Comparison of ENCODE assay signal across 20 cellular contexts in genomic region chr10:12201543-12201942, GRCh38. TPM values are rescaled to one million over a fixed set of nuclear protein-coding genes. Genes with fewer than 3 reads are reported as not detected.
DNase-seq lines count a peak whose midpoint lies in the region; ATAC-seq, FAIRE-seq and TF ChIP-seq lines count a peak whose summit lies in the region.
"Had no signal": no experiment of that assay in that cellular context is flagged by ENCODE, and none has a peak within 500 bp of the region (broad histone marks: within the 10 kb centered on the region; RNA-seq: fewer than 3 reads in every experiment).

No MANE protein-coding gene starts in this region.

- peaks cover 18% of the 10 kb centered on the region for H3K4me1 ChIP-seq in lower lobe of right lung

- ATAC-seq in T-helper 17 cell, result no peak
- ATAC-seq in lower lobe of right lung, result no peak
- ATAC-seq: left lobe of liver had no signal

- H3K36me3 Mint-ChIP-seq in activated T-cell treated with anti-CD3 and anti-CD28 coated beads, Interleukin-2, amount 50 U/mL, for 24 hours (ENCODE audit: low read depth), result peaks cover 81% of the 10 kb centered on the region
- H3K36me3 Mint-ChIP-seq in T-helper 17 cell (ENCODE audit: low read depth), result peaks cover 9% of the 10 kb centered on the region

- no peak overlapping the region for H3K4me3 ChIP-seq in bronchial epithelial cell (ENCODE audit: low read depth, low read length)
- no peak overlapping the region for H3K4me3 ChIP-seq in lower lobe of right lung
- H3K4me3 ChIP-seq: hepatocyte, PC-9, tibial artery had no signal

- peak; percentile 66 for FAIRE-seq in bronchial epithelial cell (lab: Jason Lieb, UNC)
- FAIRE-seq: G401.6 had no signal

- H3K27me3 Mint-ChIP-seq in activated T-cell treated with anti-CD3 and anti-CD28 coated beads, Interleukin-2, amount 50 U/mL, for 24 hours, result no peaks in the 10 kb centered on the region
- no peaks in the 10 kb centered on the region for H3K27me3 Mint-ChIP-seq in T-helper 17 cell

- no peak for TF ChIP-seq CTCF in bronchial epithelial cell (IDR thresholded peaks at IDR 0.05; ENCODE audit: insufficient read depth, low read length, severe bottlenecking)
- TF ChIP-seq CTCF in lower lobe of right lung (IDR thresholded peaks at IDR 0.05), result no peak

- peak overlapping the region; percentile 6 for H3K4me3 Mint-ChIP-seq in activated T-cell treated with anti-CD3 and anti-CD28 coated beads, Interleukin-2, amount 50 U/mL, for 24 hours
- H3K4me3 Mint-ChIP-seq in T-helper 17 cell, result peak overlapping the region; percentile 82
- H3K4me3 Mint-ChIP-seq: brain had no signal

- H3K27me3 ChIP-seq in bronchial epithelial cell (ENCODE audit: control insufficient read depth, insufficient read depth, low read length), result no peaks in the 10 kb centered on the region
- no peaks in the 10 kb centered on the region for H3K27me3 ChIP-seq in lower lobe of right lung (ENCODE audit: low read depth)
- H3K27me3 ChIP-seq: hepatocyte, tibial artery had no signal

- no peak for DNase-seq in activated T-cell treated with anti-CD3 and anti-CD28 coated beads, Interleukin-2, amount 50 U/mL, for 24 hours
- DNase-seq in activated T-cell treated with anti-CD3 and anti-CD28 coated beads, Interleukin-2, amount 50 U/mL, for 1 hour, result no peak
- DNase-seq in T-helper 17 cell (no peak), bronchial epithelial cell (ENCODE audit: low read depth) (no peak), renal cortical epithelial cell (ENCODE audit: low read depth) (peak; percentile 7), lower lobe of right lung (no peak), NOMO-1 (lab: John Stamatoyannopoulos, UW; ENCODE audit: unreplicated experiment in 2 of 2) (no peak), iPS-NIHi7 (ENCODE audit: extremely low spot score) (no peak)
- DNase-seq: NCI-H1694; NCI-H524 treated with DMSO at 0.1 percent for 48 hours; PC-9; stimulated activated CD8-positive, alpha-beta memory T cell treated with anti-CD3 and anti-CD28 coated beads, Interleukin-4, amount 100 ng/mL, for 48 hours; tibial artery had no signal

- no peak overlapping the region for H3K27ac ChIP-seq in lower lobe of right lung
- H3K27ac ChIP-seq: hepatocyte, HL-60, KMS-11, PC-9, tibial artery, VCaP had no signal

- H3K9me3 ChIP-seq in T-helper 17 cell (ENCODE audit: control insufficient read depth, low read length, poor library complexity, severe bottlenecking) (no peaks in the 10 kb centered on the region), lower lobe of right lung (no peaks in the 10 kb centered on the region)
- H3K9me3 ChIP-seq: tibial artery had no signal

- peaks cover 57% of the 10 kb centered on the region for H3K4me1 Mint-ChIP-seq in activated T-cell treated with anti-CD3 and anti-CD28 coated beads, Interleukin-2, amount 50 U/mL, for 24 hours (ENCODE audit: low read depth)
- peaks cover 32% of the 10 kb centered on the region for H3K4me1 Mint-ChIP-seq in T-helper 17 cell

- H3K9me3 Mint-ChIP-seq in activated T-cell treated with anti-CD3 and anti-CD28 coated beads, Interleukin-2, amount 50 U/mL, for 24 hours, result no peaks in the 10 kb centered on the region

- H3K36me3 ChIP-seq in bronchial epithelial cell (ENCODE audit: control insufficient read depth, insufficient read depth, low read length), result peaks cover 12% of the 10 kb centered on the region
- peaks cover 67% of the 10 kb centered on the region for H3K36me3 ChIP-seq in lower lobe of right lung

- intact Hi-C loops in lower lobe of right lung (cut with DNase I), result no loop called here

- H3K27ac Mint-ChIP-seq in activated T-cell treated with anti-CD3 and anti-CD28 coated beads, Interleukin-2, amount 50 U/mL, for 24 hours, result peak overlapping the region; percentile 60
- H3K27ac Mint-ChIP-seq in T-helper 17 cell, result peak overlapping the region; percentile 86
- H3K27ac Mint-ChIP-seq: brain had no signal

RNA-seq across cellular contexts. Expression of gene CDC123, which starts 5.6 kb away (rescaled TPM):
- total RNA-seq in T-helper 17 cell (10 to 100 TPM; 35.9 to 52.8 TPM), bronchial epithelial cell (88.5 and 106 TPM in 2 replicates), renal cortical epithelial cell (161 and 186 TPM in 2 replicates), lower lobe of right lung (43.7 TPM)

RNA-seq across cellular contexts. Expression of gene NUDT5, which starts 5.9 kb away (rescaled TPM):
- total RNA-seq in T-helper 17 cell (10 to 100 TPM; 27.8 to 33.5 TPM), bronchial epithelial cell (51.2 and 68.4 TPM in 2 replicates), renal cortical epithelial cell (90.3 and 91.0 TPM in 2 replicates), lower lobe of right lung (43.3 TPM)
